Comparison of ENCODE assay signal across 8 cellular contexts in genomic region chr17:43006639-43007551, GRCh38. TPM values are rescaled to one million over a fixed set of nuclear protein-coding genes. Genes with fewer than 3 reads are reported as not detected.
DNase-seq lines count a peak whose midpoint lies in the region; ATAC-seq and TF ChIP-seq lines count a peak whose summit lies in the region.

IFI35 (plus strand) TSS chr17:43006784; CDS start chr17:43006948, 164 bp downstream.

- H3K4me1 ChIP-seq in duodenal mucosa (ENCODE audit: control insufficient read depth in 1 of 2, insufficient read depth in 2 of 2, low read length in 2 of 2) (peaks cover 15 to 17% of the 10 kb centered on the region in 2 donors), lower lobe of right lung (peaks cover 35% of the 10 kb centered on the region)

- POLR2A ChIA-PET in activated CD8-positive, alpha-beta T cell treated with anti-CD3 and anti-CD28 coated beads for 36 hours (lab: Charles Lee), result interaction anchor here (0.5 to 3.2 kb wide), 13 partner anchors 8 to 687 kb away, joined by 3 to 28 read pairs (median 4); partner anchors contain the start of genes NBR1, RND2, RPL27 and VAT1

- no peaks in the 10 kb centered on the region for H3K9me3 ChIP-seq in duodenal mucosa (ENCODE audit: control insufficient read depth in 1 of 2, low read length in 2 of 2)
- no peaks in the 10 kb centered on the region for H3K9me3 ChIP-seq in lower lobe of right lung

- peak within 1 kb of the TSS; percentile 99 for H3K27ac Mint-ChIP-seq in activated CD8-positive, alpha-beta T cell treated with anti-CD3 and anti-CD28 coated beads for 36 hours

- peak; percentile 84 for ATAC-seq in HG02884 (IDR thresholded peaks at IDR 0.05; ENCODE audit: unreplicated experiment)
- peak; percentile 98 for ATAC-seq in activated CD8-positive, alpha-beta T cell treated with anti-CD3 and anti-CD28 coated beads for 36 hours
- ATAC-seq in lower lobe of right lung, result peak; percentile 95 to 97
- no peak for ATAC-seq in HG03571 (IDR thresholded peaks at IDR 0.05; ENCODE audit: unreplicated experiment)

- no peaks in the 10 kb centered on the region for H3K27me3 ChIP-seq in duodenal mucosa (ENCODE audit: control insufficient read depth in 1 of 2, insufficient read depth in 2 of 2, low read length in 2 of 2)
- no peaks in the 10 kb centered on the region for H3K27me3 ChIP-seq in lower lobe of right lung (ENCODE audit: low read depth)

- peaks cover 31% of the 10 kb centered on the region for H3K36me3 Mint-ChIP-seq in activated CD8-positive, alpha-beta T cell treated with anti-CD3 and anti-CD28 coated beads for 36 hours (ENCODE audit: low read depth)

- peak within 1 kb of the TSS; percentile 95 for H3K4me3 Mint-ChIP-seq in activated CD8-positive, alpha-beta T cell treated with anti-CD3 and anti-CD28 coated beads for 36 hours

- DNase-seq in NCI-H82 (lab: John Stamatoyannopoulos, UW), result peak; percentile 85
- DNase-seq in activated CD8-positive, alpha-beta T cell treated with anti-CD3 and anti-CD28 coated beads for 36 hours, result peak; percentile 93
- DNase-seq in lower lobe of right lung, result peak; percentile 91
- DNase-seq in stimulated activated CD4-positive, alpha-beta T cell treated with anti-CD3 and anti-CD28 coated beads, TNF-alpha, amount 100 ng/mL, for 48 hours (ENCODE audit: low read depth in 3 of 3), result peak; percentile 75 to 79 (median 76)

- CTCF ChIA-PET in activated CD8-positive, alpha-beta T cell treated with anti-CD3 and anti-CD28 coated beads for 36 hours (lab: Charles Lee), result interaction anchor here (0.7 to 3.2 kb wide), 4 partner anchors 9 to 197 kb away, joined by 3 to 21 read pairs (median 3); partner anchors contain the start of genes RND2 and RPL27

- H3K4me3 ChIP-seq in duodenal mucosa (ENCODE audit: low read depth in 1 of 2, low read length in 2 of 2), result peak within 1 kb of the TSS; percentile 92
- H3K4me3 ChIP-seq in lower lobe of right lung, result peak within 1 kb of the TSS; percentile 84

- H3K27me3 Mint-ChIP-seq in activated CD8-positive, alpha-beta T cell treated with anti-CD3 and anti-CD28 coated beads for 36 hours, result no peaks in the 10 kb centered on the region

- peak within 1 kb of the TSS; percentile 94 to 96 for H3K9ac ChIP-seq in duodenal mucosa (ENCODE audit: low read depth in 1 of 2, low read length in 2 of 2)

- intact Hi-C loops in activated CD8-positive, alpha-beta T cell treated with anti-CD3 and anti-CD28 coated beads for 36 hours (cut with micrococcal nuclease), result no loop called here
- intact Hi-C loops in lower lobe of right lung (cut with DNase I), result no loop called here

- H3K4me1 Mint-ChIP-seq in activated CD8-positive, alpha-beta T cell treated with anti-CD3 and anti-CD28 coated beads for 36 hours (ENCODE audit: low read depth), result peaks cover 20% of the 10 kb centered on the region

- TF ChIP-seq CTCF in GM12873 (IDR thresholded peaks at IDR 0.05; ENCODE audit: insufficient read depth, low read depth, low read length, missing control alignments), result peak; percentile 43
- TF ChIP-seq CTCF in activated CD8-positive, alpha-beta T cell treated with anti-CD3 and anti-CD28 coated beads for 36 hours (IDR thresholded peaks at IDR 0.05), result no peak
- TF ChIP-seq CTCF in lower lobe of right lung (IDR thresholded peaks at IDR 0.05), result peak; percentile 54

- H3K36me3 ChIP-seq in duodenal mucosa (ENCODE audit: control insufficient read depth in 1 of 2, insufficient read depth in 2 of 2, low read length in 2 of 2) (peaks cover 5 to 17% of the 10 kb centered on the region in 2 donors), lower lobe of right lung (peaks cover 40% of the 10 kb centered on the region)

- peak within 1 kb of the TSS; percentile 89 for H3K27ac ChIP-seq in duodenal mucosa (ENCODE audit: low read depth, low read length)
- peak within 1 kb of the TSS; percentile 96 for H3K27ac ChIP-seq in lower lobe of right lung

- H3K9me3 Mint-ChIP-seq in activated CD8-positive, alpha-beta T cell treated with anti-CD3 and anti-CD28 coated beads for 36 hours, result no peaks in the 10 kb centered on the region

RNA-seq across cellular contexts. Expression of gene IFI35, which starts in this region (rescaled TPM):
- 10 to 100 TPM; 33.4 to 35.8 TPM for total RNA-seq in activated CD8-positive, alpha-beta T cell treated with anti-CD3 and anti-CD28 coated beads for 36 hours
- total RNA-seq in lower lobe of right lung, result 61.5 TPM
